In genomic region chr16:76857402-76857801, GRCh38 we compare ENCODE assay signal across 38 cellular contexts.
"Had no signal": no experiment of that assay in that cellular context is flagged by ENCODE, and none has a peak within 500 bp of the region (broad histone marks: within the 10 kb centered on the region; RNA-seq: fewer than 3 reads in every experiment).

No MANE protein-coding gene starts in this region.

- H3K4me1 ChIP-seq: adrenal gland, ascending aorta, body of pancreas, breast epithelium had no signal

- H3K36me3 ChIP-seq: adrenal gland, ascending aorta, brain microvascular endothelial cell, breast epithelium, cardiac muscle cell had no signal

- H3K9me3 Mint-ChIP-seq: activated T-helper 1 cell treated with anti-CD3 and anti-CD28 coated beads, Interleukin-12 subunit alpha, Interleukin-12 subunit beta, Interleukin-2, Interleukin-4 antibody, amounts not matched to agents 30 ng/mL and 10 ng/mL and 1 ng/mL, durations not matched to agents 14 hours and 24 hours and 36 hours; activated T-helper 2 cell treated with anti-CD3 and anti-CD28 coated beads, Interferon-gamma antibody, Interleukin-2, Interleukin-4, amounts not matched to agents 10 μg/mL and 5 μg/mL and 100 μg/mL, durations not matched to agents 14 hours and 24 hours and 36 hours had no signal

- H3K9me3 ChIP-seq: adrenal gland, body of pancreas had no signal

- H3K4me3 Mint-ChIP-seq: activated naive CD4-positive, alpha-beta T cell treated with anti-CD3 and anti-CD28 coated beads for 36 hours; activated naive CD4-positive, alpha-beta T cell treated with anti-CD3 and anti-CD28 coated beads, Interleukin-2, amount 10 ng/mL, durations not matched to agents 7 days and 5 days; activated naive CD4-positive, alpha-beta T cell treated with anti-CD3 and anti-CD28 coated beads, Interleukin-2, amount 50 U/mL, for 24 hours; activated naive CD8-positive, alpha-beta T cell; activated naive CD8-positive, alpha-beta T cell treated with anti-CD3 and anti-CD28 coated beads for 36 hours; activated naive CD8-positive, alpha-beta T cell treated with anti-CD3 and anti-CD28 coated beads, Interleukin-2, amount 10 ng/mL, durations not matched to agents 7 days and 5 days; activated naive CD8-positive, alpha-beta T cell treated with anti-CD3 and anti-CD28 coated beads, Interleukin-2, amount 50 U/mL, for 24 hours; activated T-cell treated with anti-CD3 and anti-CD28 coated beads, Interleukin-2, amount 50 U/mL, for 24 hours; activated T-cell treated with anti-CD3 and anti-CD28 coated beads, Interleukin-2, amount 50 U/mL, for 4 hours; activated T-cell treated with anti-CD3 and anti-CD28 coated beads, Interleukin-2, amount 50 U/mL, for 72 hours; activated T-helper 1 cell treated with anti-CD3 and anti-CD28 coated beads, Interleukin-12 subunit alpha, Interleukin-12 subunit beta, Interleukin-2, Interleukin-4 antibody, amounts not matched to agents 30 ng/mL and 10 ng/mL and 1 ng/mL, durations not matched to agents 14 hours and 24 hours and 36 hours; activated T-helper 17 cell treated with anti-CD3 and anti-CD28 coated beads, Interleukin-2, amount 50 U/mL, for 72 hours; brain; central memory CD8-positive, alpha-beta T cell had no signal

- ATAC-seq: activated naive CD4-positive, alpha-beta T cell treated with anti-CD3 and anti-CD28 coated beads, Interleukin-2, amount 50 U/mL, for 72 hours; activated naive CD8-positive, alpha-beta T cell treated with anti-CD3 and anti-CD28 coated beads, Interleukin-2, amount 50 U/mL, for 24 hours; activated T-cell treated with anti-CD3 and anti-CD28 coated beads, Interleukin-2, amount 50 U/mL, for 4 hours; activated T-cell treated with anti-CD3 and anti-CD28 coated beads, Interleukin-2, amount 50 U/mL, for 72 hours; activated T-helper 17 cell treated with anti-CD3 and anti-CD28 coated beads, Interleukin-2, amount 50 U/mL, for 72 hours; body of pancreas had no signal

- H3K27ac ChIP-seq: adrenal gland, ascending aorta, body of pancreas, brain microvascular endothelial cell, breast epithelium, cardiac muscle cell had no signal

- H3K27me3 Mint-ChIP-seq: activated naive CD4-positive, alpha-beta T cell treated with anti-CD3 and anti-CD28 coated beads, Interleukin-2, amount 10 ng/mL, durations not matched to agents 7 days and 5 days; activated naive CD4-positive, alpha-beta T cell treated with anti-CD3 and anti-CD28 coated beads, Interleukin-2, amount 50 U/mL, for 24 hours; activated naive CD8-positive, alpha-beta T cell; activated naive CD8-positive, alpha-beta T cell treated with anti-CD3 and anti-CD28 coated beads for 36 hours; activated naive CD8-positive, alpha-beta T cell treated with anti-CD3 and anti-CD28 coated beads, Interleukin-2, amount 10 ng/mL, durations not matched to agents 7 days and 5 days; activated naive CD8-positive, alpha-beta T cell treated with anti-CD3 and anti-CD28 coated beads, Interleukin-2, amount 50 U/mL, for 24 hours; activated T-cell treated with anti-CD3 and anti-CD28 coated beads, Interleukin-2, amount 50 U/mL, for 24 hours; activated T-helper 17 cell treated with anti-CD3 and anti-CD28 coated beads, Interleukin-2, amount 50 U/mL, for 72 hours; brain; central memory CD8-positive, alpha-beta T cell had no signal

- DNase-seq: activated effector memory CD4-positive, alpha-beta T cell treated with anti-CD3 and anti-CD28 coated beads, Interleukin-2, amount 50 U/mL, for 16 hours; activated effector memory CD4-positive, alpha-beta T cell treated with Interleukin-2 at 50 U/mL for 16 hours; activated gamma-delta T cell; activated gamma-delta T cell treated with Interleukin-2 at 50 U/mL for 16 hours; activated naive CD4-positive, alpha-beta T cell; activated naive CD4-positive, alpha-beta T cell treated with anti-CD3 and anti-CD28 coated beads for 36 hours; activated naive CD4-positive, alpha-beta T cell treated with anti-CD3 and anti-CD28 coated beads, Interleukin-2, amount 10 ng/mL, durations not matched to agents 7 days and 5 days; activated naive CD4-positive, alpha-beta T cell treated with anti-CD3 and anti-CD28 coated beads, Interleukin-2, amount 50 U/mL, for 16 hours; activated naive CD4-positive, alpha-beta T cell treated with Interleukin-2 at 50 U/mL for 16 hours; activated naive CD8-positive, alpha-beta T cell treated with anti-CD3 and anti-CD28 coated beads for 36 hours; activated naive CD8-positive, alpha-beta T cell treated with anti-CD3 and anti-CD28 coated beads, Interleukin-2, amount 10 ng/mL, durations not matched to agents 7 days and 5 days; activated naive CD8-positive, alpha-beta T cell treated with anti-CD3 and anti-CD28 coated beads, Interleukin-2, amount 50 U/mL, for 24 hours; activated T-cell treated with anti-CD3 and anti-CD28 coated beads, Interleukin-2, amount 50 U/mL, for 1 hour; activated T-cell treated with anti-CD3 and anti-CD28 coated beads, Interleukin-2, amount 50 U/mL, for 24 hours; activated T-cell treated with anti-CD3 and anti-CD28 coated beads, Interleukin-2, amount 50 U/mL, for 4 hours; activated T-cell treated with anti-CD3 and anti-CD28 coated beads, Interleukin-2, amount 50 U/mL, for 48 hours; activated T-cell treated with anti-CD3 and anti-CD28 coated beads, Interleukin-2, amount 50 U/mL, for 72 hours; adrenal gland; amniotic stem cell; amygdala; anterior cingulate cortex; aorta; body of pancreas; brain microvascular endothelial cell; caudate nucleus; central memory CD4-positive, alpha-beta T cell; cerebellar nuclear complex had no signal

- H3K27ac Mint-ChIP-seq: activated naive CD4-positive, alpha-beta T cell treated with anti-CD3 and anti-CD28 coated beads for 36 hours; activated naive CD4-positive, alpha-beta T cell treated with anti-CD3 and anti-CD28 coated beads, Interleukin-2, amount 10 ng/mL, durations not matched to agents 7 days and 5 days; activated naive CD4-positive, alpha-beta T cell treated with anti-CD3 and anti-CD28 coated beads, Interleukin-2, amount 50 U/mL, for 24 hours; activated naive CD4-positive, alpha-beta T cell treated with anti-CD3 and anti-CD28 coated beads, Interleukin-2, amount 50 U/mL, for 72 hours; activated naive CD8-positive, alpha-beta T cell; activated naive CD8-positive, alpha-beta T cell treated with anti-CD3 and anti-CD28 coated beads for 36 hours; activated naive CD8-positive, alpha-beta T cell treated with anti-CD3 and anti-CD28 coated beads, Interleukin-2, amount 10 ng/mL, durations not matched to agents 7 days and 5 days; activated naive CD8-positive, alpha-beta T cell treated with anti-CD3 and anti-CD28 coated beads, Interleukin-2, amount 50 U/mL, for 24 hours; activated T-cell treated with anti-CD3 and anti-CD28 coated beads, Interleukin-2, amount 50 U/mL, for 24 hours; activated T-cell treated with anti-CD3 and anti-CD28 coated beads, Interleukin-2, amount 50 U/mL, for 72 hours; activated T-helper 1 cell treated with anti-CD3 and anti-CD28 coated beads, Interleukin-12 subunit alpha, Interleukin-12 subunit beta, Interleukin-2, Interleukin-4 antibody, amounts not matched to agents 30 ng/mL and 10 ng/mL and 1 ng/mL, durations not matched to agents 14 hours and 24 hours and 36 hours; activated T-helper 17 cell treated with anti-CD3 and anti-CD28 coated beads, Interleukin-2, amount 50 U/mL, for 72 hours; activated T-helper 2 cell treated with anti-CD3 and anti-CD28 coated beads, Interferon-gamma antibody, Interleukin-2, Interleukin-4, amounts not matched to agents 10 μg/mL and 5 μg/mL and 100 μg/mL, durations not matched to agents 14 hours and 24 hours and 36 hours; brain had no signal

- H3K27me3 ChIP-seq: adrenal gland, ascending aorta, body of pancreas, brain microvascular endothelial cell, breast epithelium, cardiac muscle cell had no signal

- H3K4me1 Mint-ChIP-seq: activated naive CD4-positive, alpha-beta T cell treated with anti-CD3 and anti-CD28 coated beads, Interleukin-2, amount 10 ng/mL, durations not matched to agents 7 days and 5 days; activated naive CD4-positive, alpha-beta T cell treated with anti-CD3 and anti-CD28 coated beads, Interleukin-2, amount 50 U/mL, for 24 hours; activated naive CD8-positive, alpha-beta T cell treated with anti-CD3 and anti-CD28 coated beads for 36 hours; activated naive CD8-positive, alpha-beta T cell treated with anti-CD3 and anti-CD28 coated beads, Interleukin-2, amount 10 ng/mL, durations not matched to agents 7 days and 5 days; activated naive CD8-positive, alpha-beta T cell treated with anti-CD3 and anti-CD28 coated beads, Interleukin-2, amount 50 U/mL, for 24 hours; activated T-helper 17 cell treated with anti-CD3 and anti-CD28 coated beads, Interleukin-2, amount 50 U/mL, for 72 hours; brain; central memory CD8-positive, alpha-beta T cell had no signal

- H3K4me3 ChIP-seq: adrenal gland, ascending aorta, body of pancreas, breast epithelium, cardiac muscle cell had no signal

- H3K36me3 Mint-ChIP-seq: activated naive CD4-positive, alpha-beta T cell treated with anti-CD3 and anti-CD28 coated beads, Interleukin-2, amount 10 ng/mL, durations not matched to agents 7 days and 5 days; activated naive CD4-positive, alpha-beta T cell treated with anti-CD3 and anti-CD28 coated beads, Interleukin-2, amount 50 U/mL, for 24 hours; activated naive CD4-positive, alpha-beta T cell treated with anti-CD3 and anti-CD28 coated beads, Interleukin-2, amount 50 U/mL, for 72 hours; activated naive CD8-positive, alpha-beta T cell; activated naive CD8-positive, alpha-beta T cell treated with anti-CD3 and anti-CD28 coated beads for 36 hours; activated naive CD8-positive, alpha-beta T cell treated with anti-CD3 and anti-CD28 coated beads, Interleukin-2, amount 10 ng/mL, durations not matched to agents 7 days and 5 days; brain had no signal
